In the genomic region with DNA sequence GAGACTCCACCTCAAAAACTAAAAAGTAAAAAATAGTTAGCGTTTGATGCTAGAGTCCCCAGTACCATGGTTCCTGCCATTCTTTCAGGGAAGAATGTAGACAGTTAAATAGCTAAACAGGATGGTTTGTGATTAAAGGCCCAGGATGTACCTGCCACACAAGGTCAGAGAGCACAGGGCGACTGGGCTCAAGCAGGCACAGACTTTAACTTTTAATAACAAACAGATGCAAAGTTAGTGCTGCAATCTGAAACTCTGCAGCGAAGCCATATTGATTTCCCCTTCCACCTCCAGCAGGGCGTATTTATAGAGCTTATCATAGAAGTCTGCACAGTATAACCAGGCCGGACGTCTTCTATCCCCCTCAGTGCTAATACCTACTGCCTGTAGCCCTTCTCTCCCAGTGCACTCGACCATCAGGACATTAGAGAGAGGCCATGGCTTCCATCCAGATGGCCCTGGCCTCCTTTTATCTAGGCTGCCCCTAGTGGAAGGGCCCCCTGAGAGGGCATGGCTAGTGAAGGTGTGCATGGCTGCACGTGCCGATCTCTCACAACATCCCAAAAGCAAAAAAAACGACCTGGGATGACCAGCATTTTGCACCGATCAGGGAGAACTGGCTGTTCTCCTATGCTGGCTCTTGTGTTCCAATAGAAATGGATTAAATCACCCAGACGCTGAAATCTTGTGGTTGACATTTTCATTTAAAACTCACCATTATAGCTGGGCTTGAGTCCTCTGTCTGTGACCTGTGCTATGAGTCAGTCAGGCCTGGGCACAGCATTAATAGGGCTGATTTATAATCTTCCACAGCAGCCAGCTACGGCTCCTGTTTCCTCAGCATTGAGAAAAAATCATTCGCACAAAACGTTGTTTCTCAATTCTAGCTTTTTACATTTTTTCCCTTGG, we compare ENCODE assay signal across 16 cellular contexts. TPM values are rescaled to one million over a fixed set of nuclear protein-coding genes. Genes with fewer than 3 reads are reported as not detected.
DNase-seq lines count a peak whose midpoint lies in the region; ATAC-seq and TF ChIP-seq lines count a peak whose summit lies in the region.
"Had no signal": no experiment of that assay in that cellular context is flagged by ENCODE, and none has a peak within 500 bp of the region (broad histone marks: within the 10 kb centered on the region; RNA-seq: fewer than 3 reads in every experiment).

No MANE protein-coding gene starts in this region.

- H3K36me3 ChIP-seq in GM23248 (ENCODE audit: low read depth) = no peaks in the 10 kb centered on the region
- H3K36me3 ChIP-seq in adipocyte (ENCODE audit: control insufficient read depth, insufficient read depth, low read length, severe bottlenecking) = no peaks in the 10 kb centered on the region
- no peaks in the 10 kb centered on the region for H3K36me3 ChIP-seq in hepatocyte (replicated peaks; ENCODE audit: insufficient read depth, low read depth)
- H3K36me3 ChIP-seq in tibial artery = no peaks in the 10 kb centered on the region
- H3K36me3 ChIP-seq in heart right ventricle = no peaks in the 10 kb centered on the region
- H3K36me3 ChIP-seq in mesendoderm (ENCODE audit: control insufficient read depth, insufficient read depth, low read length) = no peaks in the 10 kb centered on the region
- H3K36me3 ChIP-seq: breast epithelium, lower lobe of right lung, suprapubic skin had no signal

- H3K4me1 ChIP-seq in GM23248 (ENCODE audit: insufficient read depth) = peaks cover 9% of the 10 kb centered on the region; the same call in 1 of the 2 replicates
- no peaks in the 10 kb centered on the region for H3K4me1 ChIP-seq in adipocyte (ENCODE audit: control insufficient read depth, insufficient read depth, low read length)
- peaks cover 5% of the 10 kb centered on the region for H3K4me1 ChIP-seq in hepatocyte (ENCODE audit: insufficient read depth)
- peaks cover 0 to 4% (median 0%) of the 10 kb centered on the region in 4 donors for H3K4me1 ChIP-seq in tibial artery
- H3K4me1 ChIP-seq in heart right ventricle = no peaks in the 10 kb centered on the region
- no peaks in the 10 kb centered on the region for H3K4me1 ChIP-seq in mesendoderm (ENCODE audit: control insufficient read depth, low read depth, low read length)
- H3K4me1 ChIP-seq: breast epithelium, lower lobe of right lung, suprapubic skin had no signal

- H3K4me2 ChIP-seq in GM23248 (ENCODE audit: unreplicated experiment) = peak overlapping the region; percentile 68
- H3K4me2 ChIP-seq in hepatocyte = no peak overlapping the region
- no peak overlapping the region for H3K4me2 ChIP-seq in mesendoderm (ENCODE audit: low read length)

- H3K27me3 ChIP-seq in GM23248 (replicated peaks; ENCODE audit: insufficient read depth) (no peaks in the 10 kb centered on the region), adipocyte (replicated peaks; ENCODE audit: control insufficient read depth, insufficient read depth, low read length) (no peaks in the 10 kb centered on the region), hepatocyte (no peaks in the 10 kb centered on the region), tibial artery (no peaks in the 10 kb centered on the region), heart right ventricle (no peaks in the 10 kb centered on the region), mesendoderm (ENCODE audit: insufficient read depth, low read length, poor library complexity) (no peaks in the 10 kb centered on the region)
- H3K27me3 ChIP-seq: breast epithelium, dorsolateral prefrontal cortex, suprapubic skin had no signal

- in situ Hi-C loops in GM23248 (cut with MboI) = no loop called here

- DNase-seq in GM23248 (peak; percentile 77), adipocyte (ENCODE audit: low read depth) (no peak), hepatocyte (ENCODE audit: low spot score) (no peak), tibial artery (peak in 1 of 2 donors; percentile 57), heart right ventricle (no peak), mesendoderm (no peak)
- DNase-seq: activated CD4-positive, alpha-beta T cell treated with anti-CD3 and anti-CD28 coated beads for 1 hour; dorsolateral prefrontal cortex; IMR-90; lower lobe of right lung; NCI-H1417; NCI-H2171; NK-92 treated with Interleukin-12 subunit alpha and Interleukin-12 subunit beta, amount 100 ng/mL, for 24 hours had no signal

- H2AK5ac ChIP-seq in mesendoderm (ENCODE audit: low read length) = no peak overlapping the region

- ATAC-seq in GM18867 (IDR thresholded peaks at IDR 0.05; ENCODE audit: unreplicated experiment) (no peak), heart right ventricle (no peak)

- H3K9me2 ChIP-seq in GM23248 (ENCODE audit: insufficient read depth) = no peaks in the 10 kb centered on the region
- H3K9me2 ChIP-seq in hepatocyte (replicated peaks; ENCODE audit: insufficient read depth) = no peaks in the 10 kb centered on the region

- no peaks in the 10 kb centered on the region for H3K79me1 ChIP-seq in mesendoderm (ENCODE audit: low read length)

- H3F3A ChIP-seq in GM23248 (ENCODE audit: insufficient read depth) = peaks cover 16% of the 10 kb centered on the region; the same call in 1 of the 2 replicates

- WGBS in GM23248 (ENCODE audit: low coverage in 1 of 2, low lambda C conversion rate in 2 of 2, missing lambda C conversion rate in 2 of 2), 2 experiments = 44 to 50% methylated on average over 15 of the region's 15 CpGs
- 54% methylated on average over 15 of the region's 15 CpGs for WGBS in hepatocyte (ENCODE audit: low lambda C conversion rate, missing lambda C conversion rate)
- 82 to 83% methylated on average over 15 of the region's 15 CpGs for WGBS in heart right ventricle, 2 donors
- WGBS in mesendoderm (ENCODE audit: extremely low coverage, insufficient coverage, low lambda C conversion rate) = no CpG with 5 or more reads among the region's 15 CpGs

- H3K4me3 ChIP-seq in GM23248 (peak overlapping the region; percentile 34), adipocyte (ENCODE audit: low read length) (peak overlapping the region; percentile 38), hepatocyte (no peak overlapping the region), tibial artery (no peak overlapping the region), heart right ventricle (no peak overlapping the region), mesendoderm (ENCODE audit: low read length) (no peak overlapping the region)
- H3K4me3 ChIP-seq: breast epithelium, dorsolateral prefrontal cortex, lower lobe of right lung, suprapubic skin had no signal

- H4K20me1 ChIP-seq in GM23248 (ENCODE audit: insufficient read depth) = no peaks in the 10 kb centered on the region
- no peaks in the 10 kb centered on the region for H4K20me1 ChIP-seq in hepatocyte (ENCODE audit: insufficient read depth, poor library complexity, severe bottlenecking)

- intact Hi-C loops in tibial artery (cut with DNase I; ENCODE audit: low total_unique reads) = no loop called here
- intact Hi-C loops in heart right ventricle (cut with DNase I) = no loop called here

- peak; percentile 2 for TF ChIP-seq CTCF in hepatocyte (IDR thresholded peaks at IDR 0.05; ENCODE audit: poor library complexity)
- TF ChIP-seq CTCF in tibial artery (IDR thresholded peaks at IDR 0.05) = no peak
- no peak for TF ChIP-seq CTCF in heart right ventricle (IDR thresholded peaks at IDR 0.05)

- no peak overlapping the region for H2BK5ac ChIP-seq in mesendoderm (ENCODE audit: low read length)

- H3K9me3 ChIP-seq in GM23248 (ENCODE audit: low read depth) = no peaks in the 10 kb centered on the region
- peaks cover 16% of the 10 kb centered on the region for H3K9me3 ChIP-seq in adipocyte (ENCODE audit: control insufficient read depth, low read length)
- no peaks in the 10 kb centered on the region for H3K9me3 ChIP-seq in hepatocyte (ENCODE audit: low read depth)
- peaks cover 0 to 9% (median 0%) of the 10 kb centered on the region in 3 donors for H3K9me3 ChIP-seq in tibial artery
- H3K9me3 ChIP-seq in heart right ventricle = peaks cover 0 to 28% (median 6%) of the 10 kb centered on the region in 11 donors
- H3K9me3 ChIP-seq: suprapubic skin had no signal

- H4K5ac ChIP-seq in mesendoderm (ENCODE audit: low read length) = no peak overlapping the region

- no peak overlapping the region for H2BK15ac ChIP-seq in mesendoderm (replicated peaks; ENCODE audit: low read depth)

- no peaks in the 10 kb centered on the region for H3K79me2 ChIP-seq in GM23248 (ENCODE audit: insufficient read depth)
- no peaks in the 10 kb centered on the region for H3K79me2 ChIP-seq in hepatocyte
- H3K79me2 ChIP-seq in mesendoderm (ENCODE audit: control insufficient read depth, insufficient read depth, low read length) = no peaks in the 10 kb centered on the region

- no peak overlapping the region for H3K23ac ChIP-seq in mesendoderm (ENCODE audit: low read length)

- H3K18ac ChIP-seq in mesendoderm (ENCODE audit: low read length) = no peak overlapping the region

- no peak overlapping the region for H3K56ac ChIP-seq in mesendoderm (ENCODE audit: low read length)

- H2BK120ac ChIP-seq in mesendoderm (ENCODE audit: low read depth, low read length) = no peak overlapping the region

- H2AFZ ChIP-seq in GM23248 = peak overlapping the region; percentile 41; the same call in 1 of the 2 replicates
- H2AFZ ChIP-seq in hepatocyte = no peak overlapping the region

- H3K27ac ChIP-seq in GM23248 = peak overlapping the region; percentile 69
- H3K27ac ChIP-seq in hepatocyte = no peak overlapping the region
- H3K27ac ChIP-seq in tibial artery = peak overlapping the region; percentile 25 to 59
- H3K27ac ChIP-seq in heart right ventricle = no peak overlapping the region
- H3K27ac ChIP-seq in mesendoderm (ENCODE audit: low read depth, low read length) = no peak overlapping the region
- H3K27ac ChIP-seq: breast epithelium, dorsolateral prefrontal cortex, lower lobe of right lung, suprapubic skin had no signal

- H3K9ac ChIP-seq in GM23248 (peak overlapping the region; percentile 31; the same call in 1 of the 2 replicates), adipocyte (ENCODE audit: low read length) (no peak overlapping the region), mesendoderm (ENCODE audit: low read length) (no peak overlapping the region)

- no peak overlapping the region for H4K8ac ChIP-seq in mesendoderm (ENCODE audit: low read depth, low read length)

- no peak overlapping the region for H3K4ac ChIP-seq in mesendoderm (ENCODE audit: low read depth, low read length)

RNA-seq across cellular contexts. Expression of gene BAG3, which starts 7.6 kb away (rescaled TPM):
- 18.1 and 20.0 TPM in 2 replicates for total RNA-seq in GM23248 (2014; rRNA removed; shearing (Covaris generic))
- 88.2 and 99.5 TPM in 2 replicates for polyA plus RNA-seq in GM23248 (2016; fragmentation: Nextera tagmentation; extraction: Ambion mirVana)
- total RNA-seq in hepatocyte = 13.9 and 18.2 TPM in 2 replicates
- polyA plus RNA-seq in hepatocyte = 57.2 and 67.1 TPM in 2 replicates
- 100 to 1,000 TPM; 115 to 191 (median 145) TPM for total RNA-seq in heart right ventricle
- 100 to 1,000 TPM in 1 of 2 donors, 10 to 100 TPM in 1; 42.5 to 193 TPM for polyA plus RNA-seq in heart right ventricle
- polyA plus RNA-seq in mesendoderm (2013, experiment 1 of 2) = 16.0 TPM
- polyA plus RNA-seq in mesendoderm (2013, experiment 2 of 2) = 16.9 TPM

RNA-seq across cellular contexts. Expression of gene TIAL1, which starts 46.8 kb away (rescaled TPM):
- total RNA-seq in GM23248 (2014; rRNA removed; shearing (Covaris generic)) = 34.7 and 43.6 TPM in 2 replicates
- polyA plus RNA-seq in GM23248 (2016; fragmentation: Nextera tagmentation; extraction: Ambion mirVana) (21.2 and 24.1 TPM in 2 replicates), hepatocyte (36.4 and 42.2 TPM in 2 replicates), heart right ventricle (10 to 100 TPM; 35.9 to 40.7 TPM)
- total RNA-seq in hepatocyte (74.4 and 81.3 TPM in 2 replicates), heart right ventricle (10 to 100 TPM; 65.3 to 94.6 (median 70.7) TPM)
- polyA plus RNA-seq in mesendoderm (2013, experiment 1 of 2) = 104 TPM
- polyA plus RNA-seq in mesendoderm (2013, experiment 2 of 2) = 101 TPM

Comparison
In these comparisons a context has a peak if more than half of its experiments do, and no peak if none do; other contexts are left out.
1. H3K27ac ChIP-seq: peak in GM23248 (single experiment) and tibial artery (2 of 2); none in hepatocyte (single experiment), heart right ventricle (0 of 10) and mesendoderm (single experiment).
2. H3K4me3 ChIP-seq: peak in GM23248 (single experiment) and adipocyte (single experiment); none in hepatocyte (single experiment), tibial artery (0 of 2), heart right ventricle (0 of 10) and mesendoderm (single experiment).